19 cellular contexts compared by ENCODE assay signal in the genomic region with DNA sequence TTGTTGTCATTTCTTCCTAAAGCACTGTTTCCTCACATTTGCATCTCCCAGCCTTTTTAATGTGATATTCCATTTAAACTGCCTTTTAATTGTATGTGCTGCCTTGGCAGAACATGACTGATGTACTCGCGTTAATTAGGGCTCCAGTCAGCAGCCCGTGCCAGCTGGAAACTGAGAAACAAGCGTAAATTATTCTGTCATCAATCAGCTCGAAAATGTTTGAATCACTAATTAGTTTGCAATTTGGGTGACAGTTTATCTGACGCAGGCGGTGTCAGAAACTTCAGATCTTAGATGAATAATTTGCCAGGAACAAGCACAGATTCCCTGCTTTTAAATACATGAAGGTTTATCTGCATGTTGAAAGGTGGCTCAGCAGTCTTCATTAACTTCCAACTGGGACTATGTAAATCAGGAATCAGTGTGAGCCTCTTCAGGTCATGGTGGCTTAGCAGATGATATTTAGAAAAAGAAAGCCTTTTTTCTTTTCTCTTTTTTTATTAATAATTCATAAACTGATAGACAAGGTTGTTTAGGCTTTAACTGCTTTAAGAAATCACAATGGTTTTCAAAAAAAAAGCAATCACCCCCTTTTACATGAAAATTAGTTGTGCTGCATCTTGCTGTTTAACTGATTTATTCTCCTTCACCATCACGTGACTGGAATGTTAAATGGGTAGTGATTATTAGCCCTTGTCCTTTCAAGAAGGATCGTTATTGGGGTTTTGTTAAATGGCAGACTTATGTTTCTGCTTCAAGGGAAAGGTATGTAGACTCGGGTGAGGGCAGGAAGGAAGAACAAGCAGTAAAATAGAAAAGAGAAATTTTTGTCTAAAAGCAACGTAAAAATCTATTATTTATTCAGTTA.
A peak's percentile ranks its signal among the peaks of the same experiment; 100 is the strongest.
DNase-seq lines count a peak whose midpoint lies in the region; ATAC-seq and TF ChIP-seq lines count a peak whose summit lies in the region.
"Had no signal": no experiment of that assay in that cellular context is flagged by ENCODE, and none has a peak within 500 bp of the region (broad histone marks: within the 10 kb centered on the region; RNA-seq: fewer than 3 reads in every experiment).

No MANE protein-coding gene starts in this region.

- no peaks in the 10 kb centered on the region for H3K27me3 ChIP-seq in ectodermal cell (ENCODE audit: control insufficient read depth, insufficient read depth, low read length, poor library complexity, severe bottlenecking)
- H3K27me3 ChIP-seq: MG63, spleen had no signal

- H3K27ac ChIP-seq in ectodermal cell (ENCODE audit: insufficient read depth, low read depth, low read length, poor library complexity, severe bottlenecking): peak overlapping the region; percentile 5
- H3K27ac ChIP-seq: spleen had no signal

- DNase-seq in HEK293T (ENCODE audit: extremely low spot score): no peak
- DNase-seq in NCI-H2081 (lab: John Stamatoyannopoulos, UW): peak; percentile 2 to 81
- peak; percentile 2 for DNase-seq in occipital lobe (lab: John Stamatoyannopoulos, UW)
- no peak for DNase-seq in NCI-H187 (lab: John Stamatoyannopoulos, UW)
- DNase-seq: activated CD4-positive, CD25-positive, alpha-beta regulatory T cell treated with anti-CD3 and anti-CD28 coated beads, Interleukin-2, amount 50 U/mL, for 72 hours; activated naive CD8-positive, alpha-beta T cell treated with anti-CD3 and anti-CD28 coated beads for 36 hours; EL; left ventricle myocardium superior; MG63; mucosa of descending colon; NCI-H524 treated with DMSO at 0.1 percent for 48 hours; SHP77; spleen; stimulated activated CD4-positive, alpha-beta T cell treated with anti-CD3 and anti-CD28 coated beads, Interleukin-4, amount 100 ng/mL, for 24 hours; stimulated activated naive CD8-positive, alpha-beta T cell treated with anti-CD3 and anti-CD28 coated beads, Interleukin-15, amount 100 ng/mL, for 72 hours; trophoblast cell had no signal

- 22 to 24% methylated on average over 11 of the region's 11 CpGs for WGBS in ectodermal cell, 2 experiments

- POLR2A ChIA-PET in HEK293T (lab: Yijun Ruan, JAX): no interaction called here

- H3K4me1 ChIP-seq in ectodermal cell (ENCODE audit: control insufficient read depth, insufficient read depth, low read length): peaks cover 17% of the 10 kb centered on the region
- H3K4me1 ChIP-seq: spleen had no signal

- no peaks in the 10 kb centered on the region for H3K36me3 ChIP-seq in ectodermal cell (ENCODE audit: control insufficient read depth, insufficient read depth, low read length)
- H3K36me3 ChIP-seq: MG63, spleen had no signal

- CTCF ChIA-PET in HEK293T (lab: Yijun Ruan, JAX): no interaction called here

- no peak for ATAC-seq in GM18873 (IDR thresholded peaks at IDR 0.05; ENCODE audit: low FRiP score, unreplicated experiment)
- no peak for ATAC-seq in HG02973 (IDR thresholded peaks at IDR 0.05; ENCODE audit: unreplicated experiment)
- ATAC-seq: left ventricle myocardium superior; mucosa of descending colon; stimulated activated naive CD8-positive, alpha-beta T cell treated with anti-CD3 and anti-CD28 coated beads, Interleukin-15, amount 100 ng/mL, for 72 hours had no signal

- H3K9me3 ChIP-seq in ectodermal cell (ENCODE audit: control insufficient read depth, low read length): no peaks in the 10 kb centered on the region
- H3K9me3 ChIP-seq: MG63, mucosa of descending colon, spleen had no signal

- H3K4me3 ChIP-seq in ectodermal cell (ENCODE audit: insufficient read depth, low read depth, low read length): no peak overlapping the region
- H3K4me3 ChIP-seq: MG63, mucosa of descending colon, spleen had no signal

TF ChIP-seq in HEK293T, 16 proteins besides CTCF, POLR2A, EP300 and RAD21:
- peak; percentile 82 for TF ChIP-seq PKNOX1 (IDR thresholded peaks at IDR 0.05)
- no peak for TF ChIP-seq TARDBP (IDR thresholded peaks at IDR 0.05)
- no peak for TF ChIP-seq FOXK2 (IDR thresholded peaks at IDR 0.05)
- no peak for TF ChIP-seq NFRKB (IDR thresholded peaks at IDR 0.05)
- no peak for TF ChIP-seq HDGF (IDR thresholded peaks at IDR 0.05; ENCODE audit: borderline replicate concordance)

Comparison
In these comparisons a context has a peak if more than half of its experiments do, and no peak if none do; other contexts are left out.
1. DNase-seq: peak in NCI-H2081 (2 of 2) and occipital lobe (single experiment); none in HEK293T (single experiment) and NCI-H187 (0 of 2).